Comparison of ENCODE assay signal across 8 cellular contexts in genomic region chr6:2765896-2766766, GRCh38. TPM values are rescaled to one million over a fixed set of nuclear protein-coding genes. Genes with fewer than 3 reads are reported as not detected.
A peak's percentile ranks its signal among the peaks of the same experiment; 100 is the strongest.
DNase-seq lines count a peak whose midpoint lies in the region; ATAC-seq, FAIRE-seq and TF ChIP-seq lines count a peak whose summit lies in the region.

No MANE protein-coding gene starts in this region.

- peak overlapping the region; percentile 72 to 82 for H3K9ac ChIP-seq in kidney (ENCODE audit: low read length in 2 of 2)

- H3K4me3 ChIP-seq in kidney (ENCODE audit: low read length in 2 of 2) = peak overlapping the region; percentile 78 to 87

- DNase-seq in C1 segment of cervical spinal cord (lab: John Stamatoyannopoulos, UW) (peak in 8 of 14 donors; percentile 17 to 73 (median 48)), T47D (ENCODE audit: low read depth in 1 of 2, low spot score in 1 of 2) (peak; percentile 53 to 72), kidney (peak; percentile 88)
- DNase-seq in stimulated activated CD4-positive, alpha-beta T cell treated with anti-CD3 and anti-CD28 coated beads, Interleukin-4, amount 100 ng/mL, for 1 hour = peak; percentile 33

- intact Hi-C loops in kidney (cut with DNase I) = no loop called here

- in situ Hi-C loops in T47D (cut with HindIII; ENCODE audit: low pct_unique_long_range_greater_than_20kb, low sequenced_read_pairs) = no loop called here

- H3K4me1 ChIP-seq in kidney (ENCODE audit: control insufficient read depth in 1 of 2, insufficient read depth in 1 of 2, low read depth in 1 of 2, low read length in 2 of 2) = peaks cover 3 to 18% of the 10 kb centered on the region in 2 donors

- no peaks in the 10 kb centered on the region for H3K9me3 ChIP-seq in kidney (ENCODE audit: control insufficient read depth in 1 of 2, low read length in 2 of 2)

- peak overlapping the region; percentile 90 to 94 for H3K27ac ChIP-seq in kidney (ENCODE audit: low read depth in 2 of 2, low read length in 2 of 2)

- peaks cover 0 to 2% of the 10 kb centered on the region in 2 donors for H3K36me3 ChIP-seq in kidney (ENCODE audit: control insufficient read depth in 1 of 2, insufficient read depth in 2 of 2, low read length in 2 of 2)

- FAIRE-seq in kidney (lab: Jason Lieb, UNC) = no peak

- ATAC-seq in GM19043 (IDR thresholded peaks at IDR 0.05; ENCODE audit: low read depth, unreplicated experiment) (peak; percentile 17), HG03175 (IDR thresholded peaks at IDR 0.05; ENCODE audit: unreplicated experiment) (peak; percentile 5), SK-N-SH treated with all-trans-retinoic acid at 6 μM for 48 hours (peak; percentile 10), GM18520 (IDR thresholded peaks at IDR 0.05; ENCODE audit: unreplicated experiment) (no peak)

- no peak for TF ChIP-seq CTCF in kidney (IDR thresholded peaks at IDR 0.05; ENCODE audit: borderline replicate concordance, extremely low read depth, insufficient read depth)

TF ChIP-seq in SK-N-SH treated with all-trans-retinoic acid at 6 μM for 48 hours, 23 proteins besides CTCF, POLR2A, EP300 and RAD21:
- TF ChIP-seq TSHZ2 (CRISPR knock-in tag; IDR thresholded peaks at IDR 0.05) (0 out of 2 replicates have a peak, but pooled peaks have one; percentile 16), TOX (CRISPR knock-in tag; IDR thresholded peaks at IDR 0.05; ENCODE audit: borderline replicate concordance) (no peak)

RNA-seq across cellular contexts. Expression of gene WRNIP1, which starts 0.9 kb away (rescaled TPM):
- total RNA-seq in kidney = 38.0 TPM
- 46.3 TPM for polyA plus RNA-seq in kidney (ENCODE audit: insufficient read depth, low read depth, low replicate concordance)

RNA-seq across cellular contexts. Expression of gene MYLK4, which starts 15.4 kb away (rescaled TPM):
- 1.3 TPM for total RNA-seq in kidney
- polyA plus RNA-seq in kidney (ENCODE audit: insufficient read depth, low read depth, low replicate concordance) = 1.1 TPM

Comparison
In these comparisons a context has a peak if more than half of its experiments do, and no peak if none do; other contexts are left out.
1. DNase-seq: peak in every context shown above with its lines; median percentile 88 in kidney; 62 in T47D; 48 in C1 segment of cervical spinal cord; 33 in stimulated activated CD4-positive, alpha-beta T cell treated with anti-CD3 and anti-CD28 coated beads, Interleukin-4, amount 100 ng/mL, for 1 hour.